In genomic region chr2:230824406-230824978, GRCh38 we compare ENCODE assay signal across 8 cellular contexts. TPM values are rescaled to one million over a fixed set of nuclear protein-coding genes. Genes with fewer than 3 reads are reported as not detected.
DNase-seq lines count a peak whose midpoint lies in the region; ATAC-seq and TF ChIP-seq lines count a peak whose summit lies in the region.

No MANE protein-coding gene starts in this region.

- H4K20me1 ChIP-seq in Loucy (ENCODE audit: insufficient read depth, low read length, poor library complexity, severe bottlenecking): no peaks in the 10 kb centered on the region

- TF ChIP-seq CTCF in BE2C (IDR thresholded peaks at IDR 0.05; ENCODE audit: low read depth, low read length) (peak; percentile 75), Loucy (conservative IDR thresholded peaks at IDR 0.05; ENCODE audit: low read length) (peak; percentile 72), fibroblast of villous mesenchyme (IDR thresholded peaks at IDR 0.05; ENCODE audit: insufficient read depth, low read depth, low read length) (peak; percentile 66), neutrophil (IDR thresholded peaks at IDR 0.05) (peak; percentile 51), upper lobe of left lung (IDR thresholded peaks at IDR 0.05) (peak; percentile 49 to 73 (median 63))

- ATAC-seq in GM19372 (IDR thresholded peaks at IDR 0.05; ENCODE audit: low read depth, unreplicated experiment) (peak; percentile 65), upper lobe of left lung (ENCODE audit: low FRiP score in 2 of 2) (peak; percentile 71 to 87)

- H3K9me3 ChIP-seq in BE2C: no peaks in the 10 kb centered on the region; the same call in 1 of the 2 replicates
- H3K9me3 ChIP-seq in Loucy (ENCODE audit: insufficient read depth, low read depth, low read length): no peaks in the 10 kb centered on the region
- H3K9me3 ChIP-seq in neutrophil: no peaks in the 10 kb centered on the region
- H3K9me3 ChIP-seq in upper lobe of left lung: no peaks in the 10 kb centered on the region

- TF ChIP-seq EP300 in upper lobe of left lung (IDR thresholded peaks at IDR 0.05): no peak

- TF ChIP-seq POLR2A in upper lobe of left lung (IDR thresholded peaks at IDR 0.05): no peak

- no peaks in the 10 kb centered on the region for H3K9me2 ChIP-seq in Loucy (replicated peaks; ENCODE audit: low read depth, low read length)

- no peaks in the 10 kb centered on the region for H3K4me1 ChIP-seq in BE2C
- no peaks in the 10 kb centered on the region for H3K4me1 ChIP-seq in Loucy (ENCODE audit: insufficient read depth, low read length, poor library complexity, severe bottlenecking)
- peaks cover 14 to 18% of the 10 kb centered on the region in 2 experiments for H3K4me1 ChIP-seq in neutrophil (ENCODE audit: control insufficient read depth in 1 of 2, insufficient read depth in 1 of 2, low read depth in 1 of 2, low read length in 1 of 2)
- H3K4me1 ChIP-seq in upper lobe of left lung: peaks cover 12 to 20% (median 13%) of the 10 kb centered on the region in 4 donors

- no peak overlapping the region for H3K4me2 ChIP-seq in Loucy (ENCODE audit: low read depth, low read length, poor library complexity, severe bottlenecking)

- H3K79me2 ChIP-seq in Loucy (ENCODE audit: insufficient read depth, low read length): no peaks in the 10 kb centered on the region

- 22 to 25% methylated on average over 14 of the region's 14 CpGs for WGBS in upper lobe of left lung, 2 donors

- H2AFZ ChIP-seq in Loucy (ENCODE audit: low read length): 0 out of 2 replicates have a peak overlapping the region, but pooled peaks have one; percentile 46

- H3K4me3 ChIP-seq in BE2C (ENCODE audit: low read depth, low read length) (peak overlapping the region; percentile 12), Loucy (ENCODE audit: low read length, poor library complexity, severe bottlenecking) (no peak overlapping the region), fibroblast of villous mesenchyme (ENCODE audit: low read depth, low read length) (peak overlapping the region; percentile 43), neutrophil (ENCODE audit: low read depth in 1 of 2, low read length in 1 of 2) (no peak overlapping the region), upper lobe of left lung (peak overlapping the region in 2 of 4 donors; percentile 26 to 37)

- peak; percentile 72 for DNase-seq in BE2C
- peak; percentile 76 for DNase-seq in RPMI8226
- DNase-seq in activated T-helper 9 cell treated with anti-CD3 and anti-CD28 coated beads, Interleukin-2, amount 50 U/mL, for 16 hours (ENCODE audit: low read depth): peak; percentile 21
- peak; percentile 86 for DNase-seq in fibroblast of villous mesenchyme (ENCODE audit: low read depth)
- peak in 1 of 2 donors; percentile 35 for DNase-seq in upper lobe of left lung

- no peaks in the 10 kb centered on the region for H3F3A ChIP-seq in Loucy (ENCODE audit: low read depth)

- H3K27me3 ChIP-seq in BE2C (no peaks in the 10 kb centered on the region), Loucy (ENCODE audit: insufficient read depth, low read length, poor library complexity, severe bottlenecking) (no peaks in the 10 kb centered on the region), neutrophil (peaks cover 48% of the 10 kb centered on the region), upper lobe of left lung (peaks cover 0 to 13% (median 11%) of the 10 kb centered on the region in 4 donors)

- H3K36me3 ChIP-seq in BE2C: 0 out of 2 replicates have a peak, but pooled peaks cover 2% of the 10 kb centered on the region
- peaks cover 9% of the 10 kb centered on the region for H3K36me3 ChIP-seq in Loucy (ENCODE audit: insufficient read depth, low read length)
- H3K36me3 ChIP-seq in neutrophil: peaks cover 35% of the 10 kb centered on the region
- H3K36me3 ChIP-seq in upper lobe of left lung: peaks cover 0 to 9% (median 5%) of the 10 kb centered on the region in 4 donors

- peak overlapping the region; percentile 24 for H3K9ac ChIP-seq in Loucy (ENCODE audit: low read depth, low read length, poor library complexity, severe bottlenecking)

- H3K27ac ChIP-seq in neutrophil (no peak overlapping the region), upper lobe of left lung (no peak overlapping the region)

RNA-seq across cellular contexts. Expression of gene ITM2C, which starts 40.2 kb away (rescaled TPM):
- polyA plus RNA-seq in BE2C (2012; ENCODE audit: insufficient read depth, insufficient read length, low read depth): 1,292 TPM
- 37.1 and 58.6 TPM in 2 replicates for total RNA-seq in fibroblast of villous mesenchyme
- total RNA-seq in upper lobe of left lung: 10 to 100 TPM; 19.9 to 40.4 (median 25.6) TPM

Comparison
In these comparisons a context has a peak if more than half of its experiments do, and no peak if none do; other contexts are left out.
1. H3K4me3 ChIP-seq: peak in BE2C (single experiment) and fibroblast of villous mesenchyme (single experiment); none in Loucy (single experiment) and neutrophil (0 of 2).
2. Peak in every context shown above with its lines, with median percentiles within 50 percentile points of each other: CTCF ChIP-seq.